ENCODE assay signal across 24 cellular contexts in the genomic region with DNA sequence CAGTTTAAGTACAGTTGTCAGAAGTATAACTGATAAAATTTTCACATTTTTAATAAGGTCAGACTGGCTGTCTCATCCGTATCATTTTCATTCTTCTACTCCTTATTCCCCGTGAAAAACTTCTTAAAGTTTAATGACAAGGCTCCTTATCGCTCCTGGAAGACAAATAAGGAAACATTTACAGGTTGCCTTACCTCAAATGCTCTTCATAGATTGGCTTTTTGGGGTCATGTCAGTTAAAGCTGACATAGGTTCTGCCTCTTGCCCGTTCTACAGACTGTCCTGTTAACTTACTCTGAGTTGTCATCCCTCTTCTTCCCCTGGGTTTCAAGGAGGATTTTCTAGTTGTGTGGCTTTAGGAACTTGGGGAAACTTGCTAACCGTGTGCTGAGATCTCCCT.
"Had no signal": no experiment of that assay in that cellular context is flagged by ENCODE, and none has a peak within 500 bp of the region (broad histone marks: within the 10 kb centered on the region; RNA-seq: fewer than 3 reads in every experiment).

No MANE protein-coding gene starts in this region.

- H3K4me3 ChIP-seq: ascending aorta, body of pancreas, Peyer's patch had no signal

- H3K9me3 ChIP-seq: ascending aorta, body of pancreas, Peyer's patch had no signal

- H3K27me3 ChIP-seq: ascending aorta, body of pancreas, Peyer's patch had no signal

- DNase-seq: activated B cell treated with CpG ODN at 0.5 μM for 24 hours; activated CD4-positive, alpha-beta T cell treated with anti-CD3 and anti-CD28 coated beads for 1 hour; activated CD4-positive, alpha-beta T cell treated with anti-CD3 and anti-CD28 coated beads, Interleukin-2, amount 10 ng/mL, durations not matched to agents 24 days and 14 days; activated CD4-positive, alpha-beta T cell treated with anti-CD3 and anti-CD28 coated beads, Interleukin-2, amount 50 U/mL, for 48 hours; activated CD8-positive, alpha-beta memory T cell treated with anti-CD3 and anti-CD28 coated beads, Interleukin-2, amount 10 ng/mL, durations not matched to agents 7 days and 5 days; activated effector memory CD4-positive, alpha-beta T cell treated with anti-CD3 and anti-CD28 coated beads, Interleukin-2, amount 50 U/mL, for 16 hours; activated naive CD4-positive, alpha-beta T cell treated with Interleukin-2 at 50 U/mL for 16 hours; activated naive CD8-positive, alpha-beta T cell treated with anti-CD3 and anti-CD28 coated beads, Interleukin-2, amount 50 U/mL, for 24 hours; activated T-cell treated with anti-CD3 and anti-CD28 coated beads, Interleukin-2, amount 50 U/mL, for 4 hours; amniotic stem cell; body of pancreas; MM.1S; NCI-H1105; NCI-H1436; NCI-H1694 treated with DMSO at 0.1 percent for 48 hours; NCI-H2029 treated with DMSO at 0.1 percent for 48 hours; NCI-H345; NCI-H510A; NCI-H526 treated with DMSO at 0.1 percent for 48 hours; NCI-H82; OCI-M1; Peyer's patch; SHP77 treated with DMSO at 0.1 percent for 48 hours had no signal

- H3K27ac ChIP-seq: ascending aorta, Peyer's patch had no signal

- H3K36me3 ChIP-seq: ascending aorta had no signal

- H3K4me1 ChIP-seq: Peyer's patch had no signal
